16 cellular contexts compared by ENCODE assay signal in genomic region chr3:181486496-181486895, GRCh38.
DNase-seq lines count a peak whose midpoint lies in the region; ATAC-seq, FAIRE-seq and TF ChIP-seq lines count a peak whose summit lies in the region.
"Had no signal": no experiment of that assay in that cellular context is flagged by ENCODE, and none has a peak within 500 bp of the region (broad histone marks: within the 10 kb centered on the region; RNA-seq: fewer than 3 reads in every experiment).

No MANE protein-coding gene starts in this region.

- H3K4me2 ChIP-seq in OCI-LY1 (ENCODE audit: low read length) (peak overlapping the region; percentile 69), endothelial cell of umbilical vein (ENCODE audit: insufficient read depth, low read length) (no peak overlapping the region)

- no peak for FAIRE-seq in endothelial cell of umbilical vein (lab: Jason Lieb, UNC)
- FAIRE-seq: A204.1, GM12878, GM18507 had no signal

- POLR2A ChIA-PET in endothelial cell of umbilical vein (lab: Charles Lee): no interaction called here

- no peaks in the 10 kb centered on the region for H3K9me2 ChIP-seq in OCI-LY1 (ENCODE audit: low read depth, low read length)

- peaks cover 16% of the 10 kb centered on the region for H3F3A ChIP-seq in OCI-LY1 (ENCODE audit: insufficient read depth, low read length)

- no TSS peak for BruUV-seq in endothelial cell of umbilical vein (replicated peaks; lab: Mats Ljungman, UMichigan)

- H3K4me3 ChIP-seq in OCI-LY1 (ENCODE audit: low read depth, low read length, poor library complexity, severe bottlenecking) (peak overlapping the region; percentile 51), endothelial cell of umbilical vein (replicated peaks in 1 of 3; ENCODE audit: insufficient read depth in 1 of 3, low read depth in 1 of 3, low read length in 3 of 3) (no peak overlapping the region), right cardiac atrium (ENCODE audit: low read length) (no peak overlapping the region)
- H3K4me3 ChIP-seq: GM12878, SK-N-MC had no signal

- H3K9ac ChIP-seq in OCI-LY1 (ENCODE audit: low read length) (peak overlapping the region; percentile 77), endothelial cell of umbilical vein (replicated peaks; ENCODE audit: extremely low read depth, insufficient read depth, low read length) (no peak overlapping the region)

- H4K20me1 ChIP-seq in OCI-LY1 (ENCODE audit: insufficient read depth, low read length) (no peaks in the 10 kb centered on the region), endothelial cell of umbilical vein (replicated peaks; ENCODE audit: control insufficient read depth, extremely low read depth, insufficient read depth, low read length) (no peaks in the 10 kb centered on the region)

- no peaks in the 10 kb centered on the region for H3K9me1 ChIP-seq in endothelial cell of umbilical vein (replicated peaks; ENCODE audit: control insufficient read depth, extremely low read depth, insufficient read depth, low read length)

- H3K9me3 ChIP-seq in OCI-LY1 (ENCODE audit: low read length) (no peaks in the 10 kb centered on the region), endothelial cell of umbilical vein (replicated peaks; ENCODE audit: control insufficient read depth, insufficient read depth, low read length) (no peaks in the 10 kb centered on the region), right cardiac atrium (ENCODE audit: control insufficient read depth, low read length) (no peaks in the 10 kb centered on the region)

- no peak for TF ChIP-seq CTCF in OCI-LY1 (IDR thresholded peaks at IDR 0.05; ENCODE audit: low read length)
- TF ChIP-seq CTCF in endothelial cell of umbilical vein (IDR thresholded peaks at IDR 0.05; ENCODE audit: extremely low read depth in 1 of 2, insufficient read depth in 1 of 2, low read depth in 1 of 2, low read length in 2 of 2): no peak

- intact Hi-C loops in endothelial cell of umbilical vein (cut with micrococcal nuclease): no loop called here
- intact Hi-C loops in right cardiac atrium (cut with DNase I): no loop called here

- H3K27me3 ChIP-seq in OCI-LY1 (ENCODE audit: insufficient read depth, low read length) (no peaks in the 10 kb centered on the region), endothelial cell of umbilical vein (ENCODE audit: control insufficient read depth in 2 of 2, insufficient read depth in 2 of 2, low read length in 2 of 2) (no peaks in the 10 kb centered on the region), right cardiac atrium (ENCODE audit: control insufficient read depth, insufficient read depth) (no peaks in the 10 kb centered on the region)

- H3K27ac ChIP-seq in OCI-LY1 (ENCODE audit: low read depth, low read length, poor library complexity, severe bottlenecking) (peak overlapping the region; percentile 98), endothelial cell of umbilical vein (ENCODE audit: insufficient read depth, low read depth, low read length) (no peak overlapping the region), right cardiac atrium (ENCODE audit: low read length) (no peak overlapping the region)
- H3K27ac ChIP-seq: SK-N-MC had no signal

- DNase-seq in NCI-H2196 treated with DMSO at 0.1 percent for 48 hours (lab: John Stamatoyannopoulos, UW; ENCODE audit: unreplicated experiment) (peak; percentile 11), NCI-H2196 (lab: John Stamatoyannopoulos, UW; ENCODE audit: unreplicated experiment) (no peak), endothelial cell of umbilical vein (ENCODE audit: low read depth, low spot score) (peak; percentile 36), pons (ENCODE audit: low spot score) (peak; percentile 36), right cardiac atrium (no peak), SIG-M5 treated with dmso at 0.1 percent for 504 hours (lab: John Stamatoyannopoulos, UW; ENCODE audit: unreplicated experiment) (no peak), HuH-7 (ENCODE audit: low spot score) (no peak)
- DNase-seq: C1 segment of cervical spinal cord, NCI-H187, NCI-H526 treated with DMSO at 0.1 percent for 48 hours had no signal

- TF ChIP-seq POLR2A in endothelial cell of umbilical vein (IDR thresholded peaks at IDR 0.05; ENCODE audit: low read depth, low read length): no peak

- 27% methylated on average over 3 of the region's 3 CpGs for WGBS in right cardiac atrium

- H3K4me1 ChIP-seq in OCI-LY1 (ENCODE audit: insufficient read depth, low read length, severe bottlenecking) (peaks cover 88% of the 10 kb centered on the region), endothelial cell of umbilical vein (ENCODE audit: control insufficient read depth, extremely low read depth, insufficient read depth, low read length) (no peaks in the 10 kb centered on the region), right cardiac atrium (ENCODE audit: control insufficient read depth, insufficient read depth, low read length) (no peaks in the 10 kb centered on the region)

- no peak overlapping the region for H2AFZ ChIP-seq in OCI-LY1 (ENCODE audit: low read length)
- no peak overlapping the region for H2AFZ ChIP-seq in endothelial cell of umbilical vein (ENCODE audit: low read depth, low read length)

- no peaks in the 10 kb centered on the region for H3K79me2 ChIP-seq in OCI-LY1 (ENCODE audit: insufficient read depth, low read length)
- no peaks in the 10 kb centered on the region for H3K79me2 ChIP-seq in endothelial cell of umbilical vein (ENCODE audit: control insufficient read depth, insufficient read depth, low read length)

- dilution Hi-C loops in endothelial cell of umbilical vein (cut with MboI; ENCODE audit: extremely low pct_ligation_motif_present, low sequenced_read_pairs): no loop called here

- ATAC-seq in right cardiac atrium: no peak
- ATAC-seq: GM12878, HCT116 had no signal

- CTCF ChIA-PET in endothelial cell of umbilical vein (lab: Charles Lee): interaction anchor here (0.7 to 1.3 kb wide), 2 partner anchors 10 to 63 kb away, joined by 3 read pairs; no protein-coding TSS in a partner anchor

- H3K36me3 ChIP-seq in OCI-LY1 (ENCODE audit: insufficient read depth, low read length) (no peaks in the 10 kb centered on the region; the same call in 1 of the 2 replicates), endothelial cell of umbilical vein (ENCODE audit: control insufficient read depth in 2 of 2, extremely low read depth in 1 of 2, insufficient read depth in 2 of 2, low read length in 2 of 2) (no peaks in the 10 kb centered on the region)

TF ChIP-seq in endothelial cell of umbilical vein, 7 proteins besides CTCF, POLR2A, EP300 and RAD21:
- TF ChIP-seq GATA2 (IDR thresholded peaks at IDR 0.05; ENCODE audit: insufficient read depth, insufficient read length, low read depth, low read length): no peak
- TF ChIP-seq EZH2 (IDR thresholded peaks at IDR 0.05; ENCODE audit: borderline replicate concordance, low read depth, low read length, severe bottlenecking): no peak
- no peak for TF ChIP-seq FOS (IDR thresholded peaks at IDR 0.05; ENCODE audit: borderline replicate concordance, insufficient read depth, low read length)
- TF ChIP-seq POLR2AphosphoS5 (IDR thresholded peaks at IDR 0.05; ENCODE audit: insufficient read depth, low read depth, low read length): no peak
- no peak for TF ChIP-seq MYC (IDR thresholded peaks at IDR 0.05; ENCODE audit: low read depth, low read length)
- no peak for TF ChIP-seq JUN (IDR thresholded peaks at IDR 0.05; ENCODE audit: borderline replicate concordance, insufficient read depth, insufficient read length, low read depth)
- TF ChIP-seq, protein P1, sequence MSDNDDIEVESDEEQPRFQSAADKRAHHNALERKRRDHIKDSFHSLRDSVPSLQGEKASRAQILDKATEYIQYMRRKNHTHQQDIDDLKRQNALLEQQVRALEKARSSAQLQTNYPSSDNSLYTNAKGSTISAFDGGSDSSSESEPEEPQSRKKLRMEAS (IDR thresholded peaks at IDR 0.05; ENCODE audit: insufficient read depth, insufficient read length): no peak

Comparison
In these comparisons a context has a peak if more than half of its experiments do, and no peak if none do; other contexts are left out.
1. DNase-seq: peak in NCI-H2196 treated with DMSO at 0.1 percent for 48 hours (single experiment), endothelial cell of umbilical vein (single experiment) and pons (single experiment); none in NCI-H2196 (single experiment), right cardiac atrium (0 of 3), SIG-M5 treated with dmso at 0.1 percent for 504 hours (single experiment) and HuH-7 (single experiment).